21 cellular contexts compared by ENCODE assay signal in the genomic region with DNA sequence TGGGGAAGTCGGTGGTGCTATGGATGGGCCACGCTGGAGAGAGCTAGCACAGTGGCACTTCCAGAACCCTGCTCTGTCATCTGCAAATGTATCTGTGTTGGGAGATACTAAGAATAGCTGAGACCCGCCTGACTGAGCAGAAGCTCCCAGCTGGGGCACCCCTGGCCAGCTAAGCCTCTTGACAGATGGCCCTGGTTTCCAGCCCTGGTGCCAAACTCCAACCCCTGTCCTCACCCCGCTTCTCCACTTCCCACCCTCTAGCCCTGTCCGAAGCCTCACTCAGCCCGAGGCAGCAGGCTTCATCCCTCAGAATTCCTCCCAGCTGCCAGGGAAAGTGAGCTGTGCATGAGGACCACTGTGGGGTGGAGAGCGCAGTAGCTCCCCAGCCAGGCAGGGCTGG.
"Had no signal": no experiment of that assay in that cellular context is flagged by ENCODE, and none has a peak within 500 bp of the region (broad histone marks: within the 10 kb centered on the region; RNA-seq: fewer than 3 reads in every experiment).

No MANE protein-coding gene starts in this region.

- DNase-seq: activated CD4-positive, alpha-beta memory T cell treated with anti-CD3 and anti-CD28 coated beads, Interleukin-2, amount 10 ng/mL, durations not matched to agents 7 days and 5 days; activated CD4-positive, alpha-beta T cell treated with anti-CD3 and anti-CD28 coated beads for 48 hours; activated CD4-positive, CD25-positive, alpha-beta regulatory T cell; activated CD8-positive, alpha-beta memory T cell treated with anti-CD3 and anti-CD28 coated beads, Interleukin-2, amount 10 ng/mL, durations not matched to agents 7 days and 5 days; activated naive CD4-positive, alpha-beta T cell; activated naive CD8-positive, alpha-beta T cell treated with anti-CD3 and anti-CD28 coated beads for 36 hours; amniotic stem cell; dorsolateral prefrontal cortex; erythroblast; foreskin melanocyte; head of caudate nucleus; naive thymus-derived CD4-positive, alpha-beta T cell; pancreas; stimulated activated CD4-positive, alpha-beta T cell treated with anti-CD3 and anti-CD28 coated beads, Interleukin-4, amount 100 ng/mL, for 24 hours; stomach; T-helper 9 cell; trophoblast cell had no signal

- H3K4me3 Mint-ChIP-seq: activated CD4-positive, alpha-beta memory T cell treated with anti-CD3 and anti-CD28 coated beads, Interleukin-2, amount 10 ng/mL, durations not matched to agents 7 days and 5 days; activated CD8-positive, alpha-beta memory T cell treated with anti-CD3 and anti-CD28 coated beads, Interleukin-2, amount 10 ng/mL, durations not matched to agents 7 days and 5 days; activated naive CD8-positive, alpha-beta T cell treated with anti-CD3 and anti-CD28 coated beads for 36 hours; memory B cell; naive thymus-derived CD4-positive, alpha-beta T cell; stimulated activated effector memory CD8-positive, alpha-beta T cell treated with anti-CD3 and anti-CD28 coated beads, Interleukin-12 subunit alpha, Interleukin-12 subunit beta, amount 100 ng/mL, for 72 hours had no signal

- H3K9me3 Mint-ChIP-seq: activated CD4-positive, alpha-beta memory T cell treated with anti-CD3 and anti-CD28 coated beads, Interleukin-2, amount 10 ng/mL, durations not matched to agents 7 days and 5 days; activated naive CD8-positive, alpha-beta T cell treated with anti-CD3 and anti-CD28 coated beads for 36 hours; memory B cell; naive thymus-derived CD4-positive, alpha-beta T cell; stimulated activated effector memory CD8-positive, alpha-beta T cell treated with anti-CD3 and anti-CD28 coated beads, Interleukin-12 subunit alpha, Interleukin-12 subunit beta, amount 100 ng/mL, for 72 hours had no signal

- H3K27ac Mint-ChIP-seq: activated CD4-positive, alpha-beta memory T cell treated with anti-CD3 and anti-CD28 coated beads, Interleukin-2, amount 10 ng/mL, durations not matched to agents 7 days and 5 days; activated CD8-positive, alpha-beta memory T cell treated with anti-CD3 and anti-CD28 coated beads, Interleukin-2, amount 10 ng/mL, durations not matched to agents 7 days and 5 days; activated naive CD8-positive, alpha-beta T cell treated with anti-CD3 and anti-CD28 coated beads for 36 hours; memory B cell; naive thymus-derived CD4-positive, alpha-beta T cell; stimulated activated effector memory CD8-positive, alpha-beta T cell treated with anti-CD3 and anti-CD28 coated beads, Interleukin-12 subunit alpha, Interleukin-12 subunit beta, amount 100 ng/mL, for 72 hours had no signal

- H3K27me3 Mint-ChIP-seq: activated CD8-positive, alpha-beta memory T cell treated with anti-CD3 and anti-CD28 coated beads, Interleukin-2, amount 10 ng/mL, durations not matched to agents 7 days and 5 days had no signal

- H3K4me1 ChIP-seq: pancreas, stomach had no signal

- H3K27ac ChIP-seq: cardiac muscle cell, dorsolateral prefrontal cortex, pancreas, stomach had no signal

- H3K27me3 ChIP-seq: cardiac muscle cell, pancreas had no signal

- ATAC-seq: activated CD8-positive, alpha-beta memory T cell treated with anti-CD3 and anti-CD28 coated beads, Interleukin-2, amount 10 ng/mL, durations not matched to agents 7 days and 5 days; naive thymus-derived CD4-positive, alpha-beta T cell; pancreas; sciatic nerve; stimulated activated effector memory CD8-positive, alpha-beta T cell treated with anti-CD3 and anti-CD28 coated beads, Interleukin-12 subunit alpha, Interleukin-12 subunit beta, amount 100 ng/mL, for 72 hours had no signal

- H3K36me3 ChIP-seq: cardiac muscle cell, pancreas, stomach had no signal

- H3K36me3 Mint-ChIP-seq: activated CD8-positive, alpha-beta memory T cell treated with anti-CD3 and anti-CD28 coated beads, Interleukin-2, amount 10 ng/mL, durations not matched to agents 7 days and 5 days; activated naive CD8-positive, alpha-beta T cell treated with anti-CD3 and anti-CD28 coated beads for 36 hours; memory B cell; naive thymus-derived CD4-positive, alpha-beta T cell; stimulated activated effector memory CD8-positive, alpha-beta T cell treated with anti-CD3 and anti-CD28 coated beads, Interleukin-12 subunit alpha, Interleukin-12 subunit beta, amount 100 ng/mL, for 72 hours had no signal

- H3K4me1 Mint-ChIP-seq: activated CD4-positive, alpha-beta memory T cell treated with anti-CD3 and anti-CD28 coated beads, Interleukin-2, amount 10 ng/mL, durations not matched to agents 7 days and 5 days; activated CD8-positive, alpha-beta memory T cell treated with anti-CD3 and anti-CD28 coated beads, Interleukin-2, amount 10 ng/mL, durations not matched to agents 7 days and 5 days; activated naive CD8-positive, alpha-beta T cell treated with anti-CD3 and anti-CD28 coated beads for 36 hours; memory B cell; naive thymus-derived CD4-positive, alpha-beta T cell; stimulated activated effector memory CD8-positive, alpha-beta T cell treated with anti-CD3 and anti-CD28 coated beads, Interleukin-12 subunit alpha, Interleukin-12 subunit beta, amount 100 ng/mL, for 72 hours had no signal

- H3K4me3 ChIP-seq: cardiac muscle cell, dorsolateral prefrontal cortex, pancreas, stomach had no signal

- H3K9me3 ChIP-seq: pancreas, stomach had no signal
